In the genomic region with DNA sequence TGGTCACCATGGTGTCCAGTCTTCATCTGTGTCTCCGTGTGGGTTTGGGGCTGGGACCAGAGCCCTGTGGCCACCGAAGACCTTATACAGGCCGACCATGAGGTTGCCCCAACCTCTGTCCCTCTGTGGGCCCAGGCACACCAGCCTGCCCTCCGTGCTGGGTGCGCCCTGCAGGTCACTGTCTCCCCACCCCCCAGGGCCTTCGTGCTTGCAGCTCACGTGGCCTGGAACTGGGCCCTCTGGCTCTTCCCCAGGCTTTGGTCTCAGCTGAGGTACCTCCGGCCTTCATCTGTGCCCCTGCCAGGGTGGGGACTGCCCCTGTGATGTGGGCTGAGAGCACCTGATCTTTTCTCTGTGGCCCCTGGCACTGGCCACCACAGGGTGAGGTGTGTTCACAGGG, we compare ENCODE assay signal across 11 cellular contexts.
"Had no signal": no experiment of that assay in that cellular context is flagged by ENCODE, and none has a peak within 500 bp of the region (broad histone marks: within the 10 kb centered on the region; RNA-seq: fewer than 3 reads in every experiment).

No MANE protein-coding gene starts in this region.

- H3K4me3 Mint-ChIP-seq: activated CD4-positive, alpha-beta T cell treated with anti-CD3 and anti-CD28 coated beads, Interleukin-2, amount 10 ng/mL, durations not matched to agents 7 days and 5 days; activated naive CD8-positive, alpha-beta T cell treated with anti-CD3 and anti-CD28 coated beads, Interleukin-2, amount 10 ng/mL, durations not matched to agents 7 days and 5 days; endodermal cell; mesothelial cell of epicardium had no signal

- H3K27me3 ChIP-seq: upper lobe of left lung had no signal

- H3K4me1 Mint-ChIP-seq: activated CD4-positive, alpha-beta T cell treated with anti-CD3 and anti-CD28 coated beads, Interleukin-2, amount 10 ng/mL, durations not matched to agents 7 days and 5 days; activated naive CD8-positive, alpha-beta T cell treated with anti-CD3 and anti-CD28 coated beads, Interleukin-2, amount 10 ng/mL, durations not matched to agents 7 days and 5 days had no signal

- H3K36me3 Mint-ChIP-seq: activated naive CD8-positive, alpha-beta T cell treated with anti-CD3 and anti-CD28 coated beads, Interleukin-2, amount 10 ng/mL, durations not matched to agents 7 days and 5 days had no signal

- ATAC-seq: lower lobe of right lung had no signal

- H3K27ac Mint-ChIP-seq: activated CD4-positive, alpha-beta T cell treated with anti-CD3 and anti-CD28 coated beads, Interleukin-2, amount 10 ng/mL, durations not matched to agents 7 days and 5 days; activated naive CD8-positive, alpha-beta T cell treated with anti-CD3 and anti-CD28 coated beads, Interleukin-2, amount 10 ng/mL, durations not matched to agents 7 days and 5 days; endodermal cell; mesothelial cell of epicardium had no signal

- DNase-seq: activated CD4-positive, alpha-beta T cell treated with anti-CD3 and anti-CD28 coated beads, Interleukin-2, amount 10 ng/mL, durations not matched to agents 7 days and 5 days; activated CD8-positive, alpha-beta memory T cell treated with anti-CD3 and anti-CD28 coated beads for 24 hours; activated naive CD4-positive, alpha-beta T cell; activated naive CD8-positive, alpha-beta T cell treated with anti-CD3 and anti-CD28 coated beads, Interleukin-2, amount 10 ng/mL, durations not matched to agents 7 days and 5 days; aorta; endodermal cell; lower lobe of right lung; stimulated activated CD4-positive, alpha-beta T cell treated with anti-CD3 and anti-CD28 coated beads, Interleukin-4, amount 100 ng/mL, for 1 hour; stimulated activated naive CD4-positive, alpha-beta T cell; upper lobe of left lung had no signal

- H3K9me3 ChIP-seq: lower lobe of right lung, upper lobe of left lung had no signal

- H3K27ac ChIP-seq: lower lobe of right lung, upper lobe of left lung had no signal

- H3K27me3 Mint-ChIP-seq: activated CD4-positive, alpha-beta T cell treated with anti-CD3 and anti-CD28 coated beads, Interleukin-2, amount 10 ng/mL, durations not matched to agents 7 days and 5 days; activated naive CD8-positive, alpha-beta T cell treated with anti-CD3 and anti-CD28 coated beads, Interleukin-2, amount 10 ng/mL, durations not matched to agents 7 days and 5 days had no signal

- H3K4me3 ChIP-seq: lower lobe of right lung, upper lobe of left lung had no signal

- H3K9me3 Mint-ChIP-seq: activated CD4-positive, alpha-beta T cell treated with anti-CD3 and anti-CD28 coated beads, Interleukin-2, amount 10 ng/mL, durations not matched to agents 7 days and 5 days; activated naive CD8-positive, alpha-beta T cell treated with anti-CD3 and anti-CD28 coated beads, Interleukin-2, amount 10 ng/mL, durations not matched to agents 7 days and 5 days; endodermal cell; mesothelial cell of epicardium had no signal
